In genomic region chr18:79596451-79597175, GRCh38 we compare ENCODE assay signal across 13 cellular contexts.
"Had no signal": no experiment of that assay in that cellular context is flagged by ENCODE, and none has a peak within 500 bp of the region (broad histone marks: within the 10 kb centered on the region; RNA-seq: fewer than 3 reads in every experiment).

No MANE protein-coding gene starts in this region.

- H3K4me3 Mint-ChIP-seq: activated CD8-positive, alpha-beta T cell treated with anti-CD3 and anti-CD28 coated beads, Interleukin-2, amount 10 ng/mL, durations not matched to agents 7 days and 5 days; activated naive CD8-positive, alpha-beta T cell treated with anti-CD3 and anti-CD28 coated beads, Interleukin-2, amount 50 U/mL, for 24 hours; neural crest cell; T-cell had no signal

- H3K27ac Mint-ChIP-seq: activated CD8-positive, alpha-beta T cell treated with anti-CD3 and anti-CD28 coated beads, Interleukin-2, amount 10 ng/mL, durations not matched to agents 7 days and 5 days; activated naive CD8-positive, alpha-beta T cell treated with anti-CD3 and anti-CD28 coated beads, Interleukin-2, amount 50 U/mL, for 24 hours; T-cell had no signal

- H3K4me1 Mint-ChIP-seq: activated naive CD8-positive, alpha-beta T cell treated with anti-CD3 and anti-CD28 coated beads, Interleukin-2, amount 50 U/mL, for 24 hours; neural crest cell had no signal

- H3K9me3 Mint-ChIP-seq: activated naive CD8-positive, alpha-beta T cell treated with anti-CD3 and anti-CD28 coated beads, Interleukin-2, amount 50 U/mL, for 24 hours had no signal

- H3K36me3 Mint-ChIP-seq: T-cell had no signal

- DNase-seq: activated CD4-positive, alpha-beta T cell treated with anti-CD3 and anti-CD28 coated beads for 48 hours; activated CD8-positive, alpha-beta memory T cell treated with anti-CD3 and anti-CD28 coated beads, Interleukin-2, amount 50 U/mL, for 48 hours; activated CD8-positive, alpha-beta T cell treated with anti-CD3 and anti-CD28 coated beads, Interleukin-2, amount 10 ng/mL, durations not matched to agents 7 days and 5 days; activated naive CD8-positive, alpha-beta T cell treated with anti-CD3 and anti-CD28 coated beads, Interleukin-2, amount 50 U/mL, for 24 hours; esophagus squamous epithelium; foreskin fibroblast; stimulated activated CD4-positive, alpha-beta T cell treated with anti-CD3 and anti-CD28 coated beads, Interleukin-1b, Interleukin-23, amount 100 ng/mL, for 48 hours; stimulated activated naive CD4-positive, alpha-beta T cell; substantia nigra; T-cell; trophoblast cell had no signal

- ATAC-seq: activated CD8-positive, alpha-beta T cell treated with anti-CD3 and anti-CD28 coated beads, Interleukin-2, amount 10 ng/mL, durations not matched to agents 7 days and 5 days; activated naive CD8-positive, alpha-beta T cell treated with anti-CD3 and anti-CD28 coated beads, Interleukin-2, amount 50 U/mL, for 24 hours; T-cell had no signal

- H3K4me3 ChIP-seq: esophagus squamous epithelium, SK-N-MC had no signal

- H3K36me3 ChIP-seq: esophagus squamous epithelium had no signal

- H3K27ac ChIP-seq: esophagus squamous epithelium, SK-N-MC had no signal
